16 cellular contexts compared by ENCODE assay signal in the genomic region with DNA sequence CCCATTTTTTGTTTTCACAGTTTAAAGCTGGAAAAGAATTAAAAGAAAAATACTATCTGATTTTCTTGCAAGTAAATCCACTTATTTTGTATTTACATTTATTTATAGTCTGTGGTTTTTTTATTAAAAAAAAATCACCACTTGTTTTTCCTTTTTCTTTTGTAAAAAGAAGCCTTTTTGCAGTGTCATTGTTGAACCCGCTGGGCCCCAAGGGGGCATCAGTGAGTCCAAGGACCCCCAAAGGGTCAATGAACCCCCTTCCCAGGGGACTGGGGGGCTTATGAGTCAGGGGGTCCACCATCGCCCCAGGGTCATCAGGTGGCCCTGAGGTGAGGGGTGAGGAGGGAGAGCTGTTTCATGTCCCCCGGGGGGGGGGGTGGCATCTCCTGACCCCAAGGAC.
"Had no signal": no experiment of that assay in that cellular context is flagged by ENCODE, and none has a peak within 500 bp of the region (broad histone marks: within the 10 kb centered on the region; RNA-seq: fewer than 3 reads in every experiment).

No MANE protein-coding gene starts in this region.

- H2AFZ ChIP-seq: parathyroid adenoma had no signal

- H3K9me3 Mint-ChIP-seq: activated CD4-positive, alpha-beta T cell treated with anti-CD3 and anti-CD28 coated beads, Interleukin-2, amount 10 ng/mL, durations not matched to agents 24 days and 14 days; activated naive CD8-positive, alpha-beta T cell treated with anti-CD3 and anti-CD28 coated beads, Interleukin-2, amount 10 ng/mL, durations not matched to agents 7 days and 5 days; activated T-cell treated with anti-CD3 and anti-CD28 coated beads, Interleukin-2, amount 50 U/mL, for 72 hours; neural crest cell; T-helper 2 cell treated with Interferon-gamma antibody and Interleukin-4, amounts not matched to agents 5 μg/mL and 100 μg/mL, for 36 hours had no signal

- H3K36me3 ChIP-seq: breast epithelium, lower lobe of right lung, thoracic aorta had no signal

- H3K4me3 Mint-ChIP-seq: activated CD4-positive, alpha-beta T cell treated with anti-CD3 and anti-CD28 coated beads, Interleukin-2, amount 10 ng/mL, durations not matched to agents 24 days and 14 days; activated CD8-positive, alpha-beta T cell treated with anti-CD3 and anti-CD28 coated beads, Interleukin-2, amount 10 ng/mL, durations not matched to agents 7 days and 5 days; activated naive CD8-positive, alpha-beta T cell treated with anti-CD3 and anti-CD28 coated beads, Interleukin-2, amount 10 ng/mL, durations not matched to agents 7 days and 5 days; activated T-cell treated with anti-CD3 and anti-CD28 coated beads, Interleukin-2, amount 50 U/mL, for 72 hours; neural crest cell; T-helper 2 cell treated with Interferon-gamma antibody and Interleukin-4, amounts not matched to agents 5 μg/mL and 100 μg/mL, for 36 hours had no signal

- H3K27ac Mint-ChIP-seq: activated CD4-positive, alpha-beta T cell treated with anti-CD3 and anti-CD28 coated beads, Interleukin-2, amount 10 ng/mL, durations not matched to agents 24 days and 14 days; activated CD8-positive, alpha-beta T cell treated with anti-CD3 and anti-CD28 coated beads, Interleukin-2, amount 10 ng/mL, durations not matched to agents 7 days and 5 days; activated naive CD8-positive, alpha-beta T cell treated with anti-CD3 and anti-CD28 coated beads, Interleukin-2, amount 10 ng/mL, durations not matched to agents 7 days and 5 days; activated T-cell treated with anti-CD3 and anti-CD28 coated beads, Interleukin-2, amount 50 U/mL, for 72 hours; T-helper 2 cell treated with Interferon-gamma antibody and Interleukin-4, amounts not matched to agents 5 μg/mL and 100 μg/mL, for 36 hours had no signal

- H3K27ac ChIP-seq: breast epithelium, lower lobe of right lung, parathyroid adenoma, thoracic aorta had no signal

- ATAC-seq: activated CD8-positive, alpha-beta T cell treated with anti-CD3 and anti-CD28 coated beads, Interleukin-2, amount 10 ng/mL, durations not matched to agents 7 days and 5 days; left colon had no signal

- H3K4me1 Mint-ChIP-seq: activated CD4-positive, alpha-beta T cell treated with anti-CD3 and anti-CD28 coated beads, Interleukin-2, amount 10 ng/mL, durations not matched to agents 24 days and 14 days had no signal

- H3K36me3 Mint-ChIP-seq: activated naive CD8-positive, alpha-beta T cell treated with anti-CD3 and anti-CD28 coated beads, Interleukin-2, amount 10 ng/mL, durations not matched to agents 7 days and 5 days had no signal

- H3K79me2 ChIP-seq: parathyroid adenoma had no signal

- H3K9me3 ChIP-seq: breast epithelium, lower lobe of right lung, thoracic aorta had no signal

- H3K9ac ChIP-seq: parathyroid adenoma had no signal

- DNase-seq: activated CD4-positive, alpha-beta T cell treated with anti-CD3 and anti-CD28 coated beads, Interleukin-2, amount 10 ng/mL, durations not matched to agents 24 days and 14 days; activated CD4-positive, CD25-positive, alpha-beta regulatory T cell; activated CD8-positive, alpha-beta memory T cell treated with anti-CD3 and anti-CD28 coated beads, Interleukin-2, amount 50 U/mL, for 4 hours; activated CD8-positive, alpha-beta T cell treated with anti-CD3 and anti-CD28 coated beads, Interleukin-2, amount 10 ng/mL, durations not matched to agents 7 days and 5 days; activated gamma-delta T cell; activated naive CD8-positive, alpha-beta T cell treated with anti-CD3 and anti-CD28 coated beads, Interleukin-2, amount 10 ng/mL, durations not matched to agents 7 days and 5 days; activated T-cell treated with anti-CD3 and anti-CD28 coated beads, Interleukin-2, amount 50 U/mL, for 72 hours; cerebellar nuclear complex; left colon; lower lobe of right lung; stimulated activated CD4-positive, alpha-beta T cell treated with anti-CD3 and anti-CD28 coated beads, Interleukin-2, amount 100 ng/mL, for 24 hours had no signal

- H3K4me3 ChIP-seq: breast epithelium, lower lobe of right lung, thoracic aorta had no signal

- H3K4me1 ChIP-seq: breast epithelium, lower lobe of right lung, parathyroid adenoma had no signal
